8 cellular contexts compared by ENCODE assay signal in genomic region chr2:106107509-106108131, GRCh38.
A peak's percentile ranks its signal among the peaks of the same experiment; 100 is the strongest.
DNase-seq lines count a peak whose midpoint lies in the region; ATAC-seq lines count a peak whose summit lies in the region.

No MANE protein-coding gene starts in this region.

- H3K27me3 Mint-ChIP-seq in activated CD4-positive, alpha-beta T cell treated with anti-CD3 and anti-CD28 coated beads for 36 hours = no peaks in the 10 kb centered on the region

- ATAC-seq in activated CD4-positive, alpha-beta T cell treated with anti-CD3 and anti-CD28 coated beads for 36 hours = peak; percentile 85
- peak; percentile 57 for ATAC-seq in HG02970 (IDR thresholded peaks at IDR 0.05; ENCODE audit: low FRiP score, unreplicated experiment)

- peak; percentile 75 for DNase-seq in activated CD4-positive, alpha-beta T cell treated with anti-CD3 and anti-CD28 coated beads for 36 hours
- DNase-seq in activated CD4-positive, alpha-beta T cell treated with anti-CD3 and anti-CD28 coated beads for 1 hour = no peak
- peak; percentile 41 for DNase-seq in activated T-cell treated with anti-CD3 and anti-CD28 coated beads for 48 hours (ENCODE audit: low read depth)
- DNase-seq in stimulated activated CD4-positive, alpha-beta T cell treated with anti-CD3 and anti-CD28 coated beads, Interleukin-12 subunit alpha, Interleukin-12 subunit beta, amount 100 ng/mL, for 4 hours = peak; percentile 42
- DNase-seq in NCI-H446 (lab: John Stamatoyannopoulos, UW) = no peak
- no peak for DNase-seq in dedifferentiated amniotic fluid mesenchymal stem cell (ENCODE audit: extremely low spot score)
- no peak for DNase-seq in Kasumi-1 (lab: John Stamatoyannopoulos, UW)

- H3K27ac Mint-ChIP-seq in activated CD4-positive, alpha-beta T cell treated with anti-CD3 and anti-CD28 coated beads for 36 hours = peak overlapping the region; percentile 41

- CTCF ChIA-PET in activated CD4-positive, alpha-beta T cell treated with anti-CD3 and anti-CD28 coated beads for 36 hours (lab: Charles Lee) = interaction anchor here (0.6 to 1.0 kb wide), 5 partner anchors 9 to 85 kb away, joined by 3 read pairs; no protein-coding TSS in a partner anchor

- POLR2A ChIA-PET in activated CD4-positive, alpha-beta T cell treated with anti-CD3 and anti-CD28 coated beads for 36 hours (lab: Charles Lee) = interaction anchor here (0.9 kb wide), 1 partner anchor 52 kb away, joined by 3 read pairs; no protein-coding TSS in a partner anchor

- H3K36me3 Mint-ChIP-seq in activated CD4-positive, alpha-beta T cell treated with anti-CD3 and anti-CD28 coated beads for 36 hours (ENCODE audit: low read depth) = peaks cover 5% of the 10 kb centered on the region

- H3K4me3 Mint-ChIP-seq in activated CD4-positive, alpha-beta T cell treated with anti-CD3 and anti-CD28 coated beads for 36 hours = no peak overlapping the region

- intact Hi-C loops in activated CD4-positive, alpha-beta T cell treated with anti-CD3 and anti-CD28 coated beads for 36 hours (cut with DNase I, micrococcal nuclease) = loop anchor here in 1 of 2 experiments (5.0 kb wide), 1 partner anchor 55 kb away; no protein-coding TSS in a partner anchor

- H3K9me3 Mint-ChIP-seq in activated CD4-positive, alpha-beta T cell treated with anti-CD3 and anti-CD28 coated beads for 36 hours (ENCODE audit: low read depth) = no peaks in the 10 kb centered on the region

- peaks cover 2% of the 10 kb centered on the region for H3K4me1 Mint-ChIP-seq in activated CD4-positive, alpha-beta T cell treated with anti-CD3 and anti-CD28 coated beads for 36 hours

Comparison
In these comparisons a context has a peak if more than half of its experiments do, and no peak if none do; other contexts are left out.
1. DNase-seq: peak in activated CD4-positive, alpha-beta T cell treated with anti-CD3 and anti-CD28 coated beads for 36 hours (single experiment), activated T-cell treated with anti-CD3 and anti-CD28 coated beads for 48 hours (single experiment) and stimulated activated CD4-positive, alpha-beta T cell treated with anti-CD3 and anti-CD28 coated beads, Interleukin-12 subunit alpha, Interleukin-12 subunit beta, amount 100 ng/mL, for 4 hours (single experiment); none in activated CD4-positive, alpha-beta T cell treated with anti-CD3 and anti-CD28 coated beads for 1 hour (single experiment), NCI-H446 (0 of 2), dedifferentiated amniotic fluid mesenchymal stem cell (single experiment) and Kasumi-1 (0 of 2).